In the genomic region with DNA sequence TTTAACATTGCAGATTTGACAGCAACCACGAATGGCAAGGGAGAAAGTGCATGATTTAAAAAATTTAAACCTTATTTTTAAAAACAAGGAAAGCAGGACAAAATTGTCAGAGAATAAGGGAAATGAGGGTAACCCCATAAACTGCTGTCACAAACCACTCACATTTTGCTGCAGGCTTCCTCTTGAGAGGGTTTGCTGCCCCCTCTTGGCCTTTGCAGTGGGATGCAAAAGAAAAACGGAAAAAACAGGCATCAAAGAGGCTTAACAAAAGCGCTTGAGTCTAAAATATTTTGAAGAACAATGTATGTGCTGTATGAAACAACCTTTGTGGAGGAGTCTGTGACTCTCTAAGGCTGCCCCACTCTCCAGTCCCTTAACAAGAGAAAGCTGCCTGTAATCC, we compare ENCODE assay signal across 9 cellular contexts.
DNase-seq lines count a peak whose midpoint lies in the region; ATAC-seq, FAIRE-seq and TF ChIP-seq lines count a peak whose summit lies in the region.
"Had no signal": no experiment of that assay in that cellular context is flagged by ENCODE, and none has a peak within 500 bp of the region (broad histone marks: within the 10 kb centered on the region; RNA-seq: fewer than 3 reads in every experiment).

No MANE protein-coding gene starts in this region.

- H4K20me1 ChIP-seq in astrocyte (ENCODE audit: insufficient read depth, low read length), result no peaks in the 10 kb centered on the region

- H3K4me2 ChIP-seq in astrocyte (ENCODE audit: low read length), result no peak overlapping the region

- no peaks in the 10 kb centered on the region for H3K79me2 ChIP-seq in astrocyte (ENCODE audit: insufficient read depth, low read length)

- no peak overlapping the region for H3K9ac ChIP-seq in astrocyte (ENCODE audit: low read length)

- H3K27me3 Mint-ChIP-seq in astrocyte (ENCODE audit: low read depth, unreplicated experiment), result no peaks in the 10 kb centered on the region
- H3K27me3 Mint-ChIP-seq in stimulated activated naive CD8-positive, alpha-beta T cell treated with anti-CD3 and anti-CD28 coated beads, Interleukin-15, amount 100 ng/mL, for 72 hours, result no peaks in the 10 kb centered on the region

- H3K9me3 ChIP-seq in astrocyte (ENCODE audit: insufficient read depth, low read depth, low read length), result no peaks in the 10 kb centered on the region
- H3K9me3 ChIP-seq: neutrophil had no signal

- no peaks in the 10 kb centered on the region for H3K27me3 ChIP-seq in astrocyte (ENCODE audit: insufficient read depth, low read length)
- H3K27me3 ChIP-seq: neutrophil had no signal

- H3K4me3 ChIP-seq in astrocyte (ENCODE audit: insufficient read depth, low read depth, low read length), result no peak overlapping the region

- TF ChIP-seq CTCF in astrocyte (IDR thresholded peaks at IDR 0.05; ENCODE audit: insufficient read depth, low read depth, low read length), result peak; percentile 79

- H3K27ac Mint-ChIP-seq in astrocyte (ENCODE audit: unreplicated experiment), result no peak overlapping the region
- no peak overlapping the region for H3K27ac Mint-ChIP-seq in stimulated activated naive CD8-positive, alpha-beta T cell treated with anti-CD3 and anti-CD28 coated beads, Interleukin-15, amount 100 ng/mL, for 72 hours

- H3K36me3 ChIP-seq in astrocyte (ENCODE audit: insufficient read depth, low read length), result no peaks in the 10 kb centered on the region
- H3K36me3 ChIP-seq: neutrophil had no signal

- no peak overlapping the region for H2AFZ ChIP-seq in astrocyte (ENCODE audit: low read depth, low read length)

- no peaks in the 10 kb centered on the region for H3K4me1 ChIP-seq in astrocyte (ENCODE audit: insufficient read depth, low read length)

- DNase-seq in AG20443 (ENCODE audit: low spot score) (peak; percentile 74), HS-27A (ENCODE audit: low read depth) (peak; percentile 48), NOMO-1 (lab: John Stamatoyannopoulos, UW; ENCODE audit: unreplicated experiment in 2 of 2) (peak; percentile 6 to 23), astrocyte (ENCODE audit: low read depth) (peak; percentile 37), inferior parietal cortex (ENCODE audit: extremely low spot score) (peak; percentile 83), NCI-H774 (lab: John Stamatoyannopoulos, UW) (no peak)
- DNase-seq in stimulated activated naive CD8-positive, alpha-beta T cell treated with anti-CD3 and anti-CD28 coated beads, Interleukin-15, amount 100 ng/mL, for 72 hours, result peak; percentile 24 to 31

- H3K4me1 Mint-ChIP-seq in astrocyte (ENCODE audit: low read depth, unreplicated experiment), result no peaks in the 10 kb centered on the region
- no peaks in the 10 kb centered on the region for H3K4me1 Mint-ChIP-seq in stimulated activated naive CD8-positive, alpha-beta T cell treated with anti-CD3 and anti-CD28 coated beads, Interleukin-15, amount 100 ng/mL, for 72 hours

- no peak overlapping the region for H3K27ac ChIP-seq in astrocyte (ENCODE audit: low read depth, low read length)
- H3K27ac ChIP-seq: neutrophil had no signal

- no peaks in the 10 kb centered on the region for H3K9me3 Mint-ChIP-seq in astrocyte (ENCODE audit: unreplicated experiment)
- H3K9me3 Mint-ChIP-seq in stimulated activated naive CD8-positive, alpha-beta T cell treated with anti-CD3 and anti-CD28 coated beads, Interleukin-15, amount 100 ng/mL, for 72 hours, result no peaks in the 10 kb centered on the region

- peak; percentile 17 for FAIRE-seq in astrocyte (lab: Jason Lieb, UNC)

- no peaks in the 10 kb centered on the region for H3K36me3 Mint-ChIP-seq in astrocyte (ENCODE audit: low read depth, unreplicated experiment)

- no peak overlapping the region for H3K4me3 Mint-ChIP-seq in astrocyte (ENCODE audit: unreplicated experiment)
- no peak overlapping the region for H3K4me3 Mint-ChIP-seq in stimulated activated naive CD8-positive, alpha-beta T cell treated with anti-CD3 and anti-CD28 coated beads, Interleukin-15, amount 100 ng/mL, for 72 hours

- peak; percentile 86 for ATAC-seq in GM18502 (IDR thresholded peaks at IDR 0.05; ENCODE audit: poor library complexity, unreplicated experiment)
- ATAC-seq in stimulated activated naive CD8-positive, alpha-beta T cell treated with anti-CD3 and anti-CD28 coated beads, Interleukin-15, amount 100 ng/mL, for 72 hours, result no peak
